ENCODE assay signal across 9 cellular contexts in genomic region chr3:187773233-187773962, GRCh38. TPM values are rescaled to one million over a fixed set of nuclear protein-coding genes. Genes with fewer than 3 reads are reported as not detected.
DNase-seq lines count a peak whose midpoint lies in the region; ATAC-seq, FAIRE-seq and TF ChIP-seq lines count a peak whose summit lies in the region.
"Had no signal": no experiment of that assay in that cellular context is flagged by ENCODE, and none has a peak within 500 bp of the region (broad histone marks: within the 10 kb centered on the region; RNA-seq: fewer than 3 reads in every experiment).

No MANE protein-coding gene starts in this region.

- no peaks in the 10 kb centered on the region for H3K27me3 Mint-ChIP-seq in mesothelial cell of epicardium (ENCODE audit: low read depth)
- H3K27me3 Mint-ChIP-seq: stimulated activated naive CD8-positive, alpha-beta T cell treated with anti-CD3 and anti-CD28 coated beads, Interleukin-15, amount 100 ng/mL, for 72 hours had no signal

- no peaks in the 10 kb centered on the region for H3F3A ChIP-seq in MM.1S (ENCODE audit: insufficient read depth, low read length)

- H2AFZ ChIP-seq in keratinocyte (ENCODE audit: control insufficient read depth, low read length) (peak overlapping the region; percentile 5), MM.1S (ENCODE audit: low read length) (no peak overlapping the region)

- FAIRE-seq in keratinocyte (lab: Jason Lieb, UNC): no peak

- no peak for TF ChIP-seq CTCF in keratinocyte (optimal IDR thresholded peaks at IDR 0.05 in 1 of 3, IDR thresholded peaks at IDR 0.05 in 1 of 3, conservative IDR thresholded peaks at IDR 0.05 in 1 of 3; ENCODE audit: extremely low read depth in 1 of 3, insufficient read depth in 2 of 3, low read length in 3 of 3)
- TF ChIP-seq CTCF in MM.1S (IDR thresholded peaks at IDR 0.05; ENCODE audit: low read length): no peak
- TF ChIP-seq CTCF in mesothelial cell of epicardium (IDR thresholded peaks at IDR 0.05; ENCODE audit: unreplicated experiment): no peak

- H3K27me3 ChIP-seq in keratinocyte (ENCODE audit: control insufficient read depth, extremely low read depth, insufficient read depth, low read length) (no peaks in the 10 kb centered on the region), MM.1S (replicated peaks; ENCODE audit: insufficient read depth, low read length) (no peaks in the 10 kb centered on the region)

- no peaks in the 10 kb centered on the region for H3K9me1 ChIP-seq in keratinocyte (ENCODE audit: control insufficient read depth, extremely low read depth, insufficient read depth, low read length)

- H3K27ac ChIP-seq in keratinocyte (ENCODE audit: control insufficient read depth, insufficient read depth, low read length): peak overlapping the region; percentile 57
- H3K27ac ChIP-seq in MM.1S (ENCODE audit: low read length): no peak overlapping the region

- no peak overlapping the region for H3K27ac Mint-ChIP-seq in mesothelial cell of epicardium
- H3K27ac Mint-ChIP-seq: stimulated activated naive CD8-positive, alpha-beta T cell treated with anti-CD3 and anti-CD28 coated beads, Interleukin-15, amount 100 ng/mL, for 72 hours had no signal

- peaks cover 10% of the 10 kb centered on the region for H3K4me1 Mint-ChIP-seq in mesothelial cell of epicardium

- no peak overlapping the region for H3K4me3 Mint-ChIP-seq in mesothelial cell of epicardium
- H3K4me3 Mint-ChIP-seq: stimulated activated naive CD8-positive, alpha-beta T cell treated with anti-CD3 and anti-CD28 coated beads, Interleukin-15, amount 100 ng/mL, for 72 hours had no signal

- dilution Hi-C loops in keratinocyte (cut with MboI; ENCODE audit: extremely low pct_ligation_motif_present, low sequenced_read_pairs): no loop called here

- H3K36me3 Mint-ChIP-seq in mesothelial cell of epicardium: no peaks in the 10 kb centered on the region

- no peaks in the 10 kb centered on the region for H4K20me1 ChIP-seq in keratinocyte (ENCODE audit: control insufficient read depth, extremely low read depth, insufficient read depth, low read length)
- no peaks in the 10 kb centered on the region for H4K20me1 ChIP-seq in MM.1S (ENCODE audit: insufficient read depth, low read length)

- H3K9me3 ChIP-seq in keratinocyte (ENCODE audit: control insufficient read depth, low read depth, low read length) (no peaks in the 10 kb centered on the region), MM.1S (replicated peaks; ENCODE audit: insufficient read depth, low read length) (no peaks in the 10 kb centered on the region)

- DNase-seq in keratinocyte (ENCODE audit: low read depth, low spot score) (no peak), MM.1S (no peak), mesothelial cell of epicardium (ENCODE audit: low spot score in 2 of 2, unreplicated experiment in 2 of 2) (no peak), DMS79 (lab: John Stamatoyannopoulos, UW) (no peak)
- no peak for DNase-seq in activated T-cell treated with anti-CD3 and anti-CD28 coated beads, Interleukin-2, amount 50 U/mL, for 48 hours
- DNase-seq: stimulated activated naive CD8-positive, alpha-beta T cell treated with anti-CD3 and anti-CD28 coated beads, Interleukin-15, amount 100 ng/mL, for 72 hours had no signal

- H3K4me2 ChIP-seq in keratinocyte (ENCODE audit: control insufficient read depth, extremely low read depth, insufficient read depth, low read depth, low read length) (peak overlapping the region; percentile 70), MM.1S (ENCODE audit: low read depth, low read length) (no peak overlapping the region)

- no peaks in the 10 kb centered on the region for H3K9me2 ChIP-seq in MM.1S (replicated peaks; ENCODE audit: insufficient read depth, low read length)

- H3K9ac ChIP-seq in keratinocyte (ENCODE audit: control insufficient read depth, extremely low read depth, insufficient read depth, low read length) (peak overlapping the region; percentile 68), MM.1S (ENCODE audit: low read length) (no peak overlapping the region)

- H3K9me3 Mint-ChIP-seq in mesothelial cell of epicardium: no peaks in the 10 kb centered on the region
- H3K9me3 Mint-ChIP-seq: stimulated activated naive CD8-positive, alpha-beta T cell treated with anti-CD3 and anti-CD28 coated beads, Interleukin-15, amount 100 ng/mL, for 72 hours had no signal

- H3K36me3 ChIP-seq in keratinocyte (ENCODE audit: control insufficient read depth in 2 of 2, extremely low read depth in 1 of 2, insufficient read depth in 2 of 2, low read length in 2 of 2) (no peaks in the 10 kb centered on the region), MM.1S (replicated peaks; ENCODE audit: insufficient read depth, low read length) (no peaks in the 10 kb centered on the region)

- H3K4me3 ChIP-seq in keratinocyte (ENCODE audit: control insufficient read depth in 2 of 3, extremely low read depth in 1 of 3, insufficient read depth in 2 of 3, low read depth in 1 of 3, low read length in 3 of 3) (peak overlapping the region; percentile 44 to 51 (median 47)), MM.1S (ENCODE audit: low read length) (no peak overlapping the region)

- peak; percentile 63 for ATAC-seq in GM18519 (IDR thresholded peaks at IDR 0.05; ENCODE audit: low FRiP score, unreplicated experiment)
- ATAC-seq in GM21737 (IDR thresholded peaks at IDR 0.05; ENCODE audit: unreplicated experiment): peak; percentile 58
- peak; percentile 45 for ATAC-seq in HG03558 (IDR thresholded peaks at IDR 0.05; ENCODE audit: extremely low read depth, unreplicated experiment)
- ATAC-seq: stimulated activated naive CD8-positive, alpha-beta T cell treated with anti-CD3 and anti-CD28 coated beads, Interleukin-15, amount 100 ng/mL, for 72 hours had no signal

- H3K4me1 ChIP-seq in keratinocyte (ENCODE audit: control insufficient read depth, extremely low read depth, insufficient read depth, low read length): peaks cover 39% of the 10 kb centered on the region
- H3K4me1 ChIP-seq in MM.1S (ENCODE audit: low read length): no peaks in the 10 kb centered on the region

- peaks cover 3% of the 10 kb centered on the region for H3K79me2 ChIP-seq in keratinocyte (ENCODE audit: control insufficient read depth, insufficient read depth, low read length)
- H3K79me2 ChIP-seq in MM.1S (ENCODE audit: low read length): no peaks in the 10 kb centered on the region

RNA-seq across cellular contexts. Expression of gene BCL6, which starts 28.1 kb away (rescaled TPM):
- polyA plus RNA-seq in keratinocyte: 4.1 to 7.8 TPM (median 7.7 TPM) in 3 replicates
- polyA plus RNA-seq in keratinocyte (2011; ENCODE audit: low read depth): 17.9 TPM
- 3.7 TPM in 2 replicates for polyA plus RNA-seq in keratinocyte (2011; cell fraction: cytosol; rRNA removed)
- 17.1 and 23.6 TPM in 2 replicates for polyA plus RNA-seq in keratinocyte (2011; cell fraction: nucleus; rRNA removed)
- 10.9 and 81.2 TPM in 2 replicates for polyA plus RNA-seq in keratinocyte (2012; ENCODE audit: low replicate concordance)
- 9.3 to 25.2 TPM (median 9.4 TPM) in 3 replicates for polyA minus RNA-seq in keratinocyte
- polyA minus RNA-seq in keratinocyte (2011; cell fraction: cytosol; rRNA and poly(A)+ RNA removed): 5.9 TPM
- 13.9 and 17.6 TPM in 2 replicates for polyA minus RNA-seq in keratinocyte (2011; cell fraction: nucleus; rRNA and poly(A)+ RNA removed)
- 29.2 to 32.7 TPM (median 30.6 TPM) in 3 replicates for total RNA-seq in mesothelial cell of epicardium
